ENCODE assay signal across 19 cellular contexts in the genomic region with DNA sequence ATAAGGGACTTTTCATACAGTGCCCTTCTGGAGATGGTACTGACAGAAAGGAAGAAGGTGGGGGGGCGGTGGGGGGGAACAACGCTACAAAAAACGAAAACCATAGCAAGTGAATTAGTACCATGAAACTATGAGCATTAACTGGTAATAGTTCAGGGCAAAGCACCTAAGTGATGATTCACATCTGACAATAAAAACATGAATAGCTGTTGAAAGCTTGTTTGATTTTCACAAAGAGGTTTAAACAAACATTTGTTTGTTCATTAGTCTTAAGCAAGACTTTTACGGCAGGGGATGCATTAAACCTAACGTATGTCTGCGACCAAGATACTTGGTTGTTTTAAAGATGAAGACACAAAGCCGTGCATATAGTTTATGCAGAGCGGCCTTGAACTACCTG.
A peak's percentile ranks its signal among the peaks of the same experiment; 100 is the strongest.
DNase-seq lines count a peak whose midpoint lies in the region; ATAC-seq and TF ChIP-seq lines count a peak whose summit lies in the region.
"Had no signal": no experiment of that assay in that cellular context is flagged by ENCODE, and none has a peak within 500 bp of the region (broad histone marks: within the 10 kb centered on the region; RNA-seq: fewer than 3 reads in every experiment).

No MANE protein-coding gene starts in this region.

- H4K20me1 ChIP-seq in BLaER1: no peaks in the 10 kb centered on the region

- H3K36me3 ChIP-seq in BLaER1 (no peaks in the 10 kb centered on the region), esophagus (ENCODE audit: control insufficient read depth in 2 of 2, insufficient read depth in 2 of 2, low read length in 1 of 2) (no peaks in the 10 kb centered on the region), tibial nerve (no peaks in the 10 kb centered on the region)
- H3K36me3 ChIP-seq: Peyer's patch, SJCRH30 had no signal

- 0 out of 2 replicates have a peak overlapping the region, but pooled peaks have one; percentile 45 for H3K4me2 ChIP-seq in BLaER1

- H3K27ac ChIP-seq in BLaER1 (no peak overlapping the region), esophagus (ENCODE audit: low read depth in 2 of 2, low read length in 1 of 2) (peak overlapping the region; percentile 12 to 53), tibial nerve (no peak overlapping the region)
- H3K27ac ChIP-seq: GM23248, Peyer's patch, SJCRH30 had no signal

- H3K27me3 ChIP-seq in BLaER1 (no peaks in the 10 kb centered on the region; the same call in 1 of the 2 replicates), esophagus (ENCODE audit: control insufficient read depth in 1 of 2, insufficient read depth in 2 of 2, low read length in 2 of 2) (no peaks in the 10 kb centered on the region), tibial nerve (no peaks in the 10 kb centered on the region)
- H3K27me3 ChIP-seq: Peyer's patch, SJCRH30 had no signal

- ATAC-seq in GM19328 (IDR thresholded peaks at IDR 0.05; ENCODE audit: unreplicated experiment): no peak

- DNase-seq in DMS153 treated with DMSO at 0.1 percent for 48 hours (lab: John Stamatoyannopoulos, UW; ENCODE audit: unreplicated experiment) (peak; percentile 7), NCI-H69 (lab: John Stamatoyannopoulos, UW) (peak; percentile 60), tibial nerve (ENCODE audit: low spot score in 2 of 2) (no peak), NCI-H2029 (lab: John Stamatoyannopoulos, UW) (no peak)
- DNase-seq: CD4-positive, alpha-beta T cell; COR-L47; GM23248; HCEC 1CT; MV-4-11; NCI-H187 treated with DMSO at 0.1 percent for 48 hours; NCI-H2171 treated with DMSO at 0.1 percent for 48 hours; NCI-H446 treated with DMSO at 0.1 percent for 48 hours; NCI-H748 treated with DMSO at 0.1 percent for 48 hours; Peyer's patch; SJCRH30; T-helper 9 cell had no signal

- H3K9me3 ChIP-seq in BLaER1: peaks cover 5% of the 10 kb centered on the region; the same call in 1 of the 2 replicates
- peaks cover 0 to 2% of the 10 kb centered on the region in 2 donors for H3K9me3 ChIP-seq in esophagus (ENCODE audit: control insufficient read depth in 2 of 2, insufficient read depth in 1 of 2, low read depth in 1 of 2, low read length in 1 of 2)
- no peaks in the 10 kb centered on the region for H3K9me3 ChIP-seq in tibial nerve
- H3K9me3 ChIP-seq: Peyer's patch, SJCRH30 had no signal

- no peak overlapping the region for H3K9ac ChIP-seq in BLaER1
- H3K9ac ChIP-seq: GM23248 had no signal

- H3K4me1 ChIP-seq in BLaER1 (peaks cover 8% of the 10 kb centered on the region), esophagus (ENCODE audit: control insufficient read depth in 2 of 2, insufficient read depth in 2 of 2, low read length in 1 of 2) (peaks cover 0 to 2% of the 10 kb centered on the region in 2 donors), tibial nerve (no peaks in the 10 kb centered on the region)
- H3K4me1 ChIP-seq: Peyer's patch, SJCRH30 had no signal

- no peak for TF ChIP-seq POLR2A in tibial nerve (IDR thresholded peaks at IDR 0.05)

- TF ChIP-seq CTCF in tibial nerve (IDR thresholded peaks at IDR 0.05): no peak

- TF ChIP-seq EP300 in tibial nerve (IDR thresholded peaks at IDR 0.05): no peak

- 53 to 63% methylated on average over 8 of the region's 8 CpGs for WGBS in esophagus, 2 donors
- WGBS in tibial nerve, 2 donors: 59 to 70% methylated on average over 8 of the region's 8 CpGs

- H3K4me3 ChIP-seq in BLaER1 (no peak overlapping the region), esophagus (ENCODE audit: low read depth in 1 of 2, low read length in 2 of 2) (no peak overlapping the region), tibial nerve (no peak overlapping the region)
- H3K4me3 ChIP-seq: GM23248, Peyer's patch, SJCRH30 had no signal

Comparison
In these comparisons a context has a peak if more than half of its experiments do, and no peak if none do; other contexts are left out.
1. H3K27ac ChIP-seq: peak in esophagus (2 of 2); none in BLaER1 (single experiment) and tibial nerve (0 of 4).
2. DNase-seq: peak in DMS153 treated with DMSO at 0.1 percent for 48 hours (single experiment) and NCI-H69 (single experiment); none in tibial nerve (0 of 2) and NCI-H2029 (single experiment).